In genomic region chr17:73088561-73088960, GRCh38 we compare ENCODE assay signal across 19 cellular contexts.
"Had no signal": no experiment of that assay in that cellular context is flagged by ENCODE, and none has a peak within 500 bp of the region (broad histone marks: within the 10 kb centered on the region; RNA-seq: fewer than 3 reads in every experiment).

No MANE protein-coding gene starts in this region.

- H3K36me3 ChIP-seq: neural progenitor cell, ovary had no signal

- H3K27ac ChIP-seq: hepatocyte, neural progenitor cell, ovary, testis, transverse colon had no signal

- H3K9ac ChIP-seq: neural progenitor cell had no signal

- H3K4me3 ChIP-seq: hepatocyte, neural progenitor cell, ovary, testis, transverse colon had no signal

- H3K27ac Mint-ChIP-seq: endodermal cell; natural killer cell treated with Interleukin-12 subunit alpha and Interleukin-12 subunit beta and Interleukin-15 and Interleukin-18, amount 100 ng/mL, for 72 hours; neural progenitor cell; stimulated activated effector memory CD8-positive, alpha-beta T cell treated with anti-CD3 and anti-CD28 coated beads, Interleukin-12 subunit alpha, Interleukin-12 subunit beta, amount 100 ng/mL, for 72 hours had no signal

- DNase-seq: dermis blood vessel endothelial cell; effector CD4-positive, alpha-beta T cell; endodermal cell; erythroblast; foreskin melanocyte; midbrain; ovary; right cardiac atrium; stimulated activated CD4-positive, alpha-beta T cell treated with anti-CD3 and anti-CD28 coated beads, Interleukin-4, amount 100 ng/mL, for 1 hour; stimulated activated CD8-positive, alpha-beta memory T cell treated with anti-CD3 and anti-CD28 coated beads, Interleukin-4, amount 100 ng/mL, for 48 hours; stimulated activated naive CD8-positive, alpha-beta T cell treated with anti-CD3 and anti-CD28 coated beads, Interleukin-15, Interleukin-2, amounts not matched to agents 100 U/mL and 50 U/mL, for 24 hours; testis; transverse colon had no signal

- H3K4me3 Mint-ChIP-seq: central memory CD8-positive, alpha-beta T cell; endodermal cell; natural killer cell treated with Interleukin-12 subunit alpha and Interleukin-12 subunit beta and Interleukin-15 and Interleukin-18, amount 100 ng/mL, for 72 hours; neural progenitor cell; stimulated activated effector memory CD8-positive, alpha-beta T cell treated with anti-CD3 and anti-CD28 coated beads, Interleukin-12 subunit alpha, Interleukin-12 subunit beta, amount 100 ng/mL, for 72 hours had no signal

- H3K27me3 Mint-ChIP-seq: central memory CD8-positive, alpha-beta T cell; natural killer cell treated with Interleukin-12 subunit alpha and Interleukin-12 subunit beta and Interleukin-15 and Interleukin-18, amount 100 ng/mL, for 72 hours had no signal

- H3K9me3 ChIP-seq: ovary, testis had no signal

- ATAC-seq: left lobe of liver; natural killer cell treated with Interleukin-12 subunit alpha and Interleukin-12 subunit beta and Interleukin-15 and Interleukin-18, amount 100 ng/mL, for 72 hours; right cardiac atrium; stimulated activated effector memory CD8-positive, alpha-beta T cell treated with anti-CD3 and anti-CD28 coated beads, Interleukin-12 subunit alpha, Interleukin-12 subunit beta, amount 100 ng/mL, for 72 hours; stimulated activated naive CD8-positive, alpha-beta T cell treated with anti-CD3 and anti-CD28 coated beads, Interleukin-15, Interleukin-2, amounts not matched to agents 100 U/mL and 50 U/mL, for 24 hours had no signal

- H3K27me3 ChIP-seq: hepatocyte, neural progenitor cell, ovary, testis, transverse colon had no signal

- H3K9me3 Mint-ChIP-seq: central memory CD8-positive, alpha-beta T cell; natural killer cell treated with Interleukin-12 subunit alpha and Interleukin-12 subunit beta and Interleukin-15 and Interleukin-18, amount 100 ng/mL, for 72 hours; neural progenitor cell; stimulated activated effector memory CD8-positive, alpha-beta T cell treated with anti-CD3 and anti-CD28 coated beads, Interleukin-12 subunit alpha, Interleukin-12 subunit beta, amount 100 ng/mL, for 72 hours had no signal
